In genomic region chr4:92263010-92263409, GRCh38 we compare ENCODE assay signal across 8 cellular contexts. TPM values are rescaled to one million over a fixed set of nuclear protein-coding genes. Genes with fewer than 3 reads are reported as not detected.
"Had no signal": no experiment of that assay in that cellular context is flagged by ENCODE, and none has a peak within 500 bp of the region (broad histone marks: within the 10 kb centered on the region; RNA-seq: fewer than 3 reads in every experiment).

No MANE protein-coding gene starts in this region.

- H3K27ac ChIP-seq: GM23248 had no signal

- H3K4me3 Mint-ChIP-seq: GM23338, HFFc6 had no signal

- H2AFZ ChIP-seq: GM23248, GM23338 had no signal

- FAIRE-seq: H54 had no signal

- DNase-seq: GM23248, GOT3, H7, HCEC 1CT, HFFc6 had no signal

- H3K4me3 ChIP-seq: GM23248, GM23338 had no signal

- H3K9ac ChIP-seq: GM23248 had no signal

- ATAC-seq: GM23338, HCT116 had no signal

- H3K4me2 ChIP-seq: GM23338 had no signal

- H3K27ac Mint-ChIP-seq: GM23338, HFFc6 had no signal

RNA-seq across cellular contexts. Expression of gene GRID2, which starts 40.8 kb away (rescaled TPM):
- total RNA-seq: GM23248, HFFc6 had no signal
- polyA plus RNA-seq: GM23248 had no signal
